ENCODE assay signal across 22 cellular contexts in the genomic region with DNA sequence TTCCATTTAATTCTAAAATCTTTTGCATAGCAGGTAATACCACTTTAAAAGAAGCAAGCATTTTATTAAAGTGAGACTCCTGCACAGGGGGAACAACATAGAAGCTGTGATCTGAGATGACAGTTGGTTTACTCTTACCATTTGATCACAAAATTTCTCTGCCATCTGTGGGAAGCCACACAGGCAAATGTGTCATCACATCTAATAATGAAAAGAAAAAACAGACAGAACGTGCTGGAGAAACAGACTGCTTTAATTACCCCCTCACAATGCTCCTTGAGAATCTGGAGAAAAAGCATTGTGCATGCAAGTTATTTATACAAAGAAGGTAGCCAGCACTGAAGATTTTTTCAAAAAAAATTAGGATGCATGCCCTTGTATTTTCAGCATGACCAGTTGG.
"Had no signal": no experiment of that assay in that cellular context is flagged by ENCODE, and none has a peak within 500 bp of the region (broad histone marks: within the 10 kb centered on the region; RNA-seq: fewer than 3 reads in every experiment).

No MANE protein-coding gene starts in this region.

- DNase-seq: colonic mucosa; cortex of kidney; effector CD8-positive, alpha-beta T cell; effector memory CD8-positive, alpha-beta T cell; endodermal cell; erythroblast; foreskin keratinocyte; glutamatergic neuron; head of caudate nucleus; heart right ventricle; hippocampal formation; left cardiac atrium; left lung; left ventricle myocardium superior; lower lobe of right lung; mesenchymal stem cell; mucosa of descending colon; naive B cell; naive thymus-derived CD8-positive, alpha-beta T cell had no signal

- H3K36me3 ChIP-seq: colonic mucosa, gastroesophageal sphincter, heart right ventricle, left lung, lower lobe of right lung had no signal

- H3K4me3 ChIP-seq: colonic mucosa, gastroesophageal sphincter, heart right ventricle, left lung, lower lobe of right lung, mucosa of descending colon had no signal

- H3K4me1 ChIP-seq: colonic mucosa, foreskin keratinocyte, gastroesophageal sphincter, heart right ventricle, left lung, lower lobe of right lung had no signal

- ATAC-seq: effector memory CD8-positive, alpha-beta T cell; esophagus mucosa; foreskin keratinocyte; gastroesophageal sphincter; heart right ventricle; left cardiac atrium; left lung; left ventricle myocardium superior; lower lobe of right lung; mucosa of descending colon; naive thymus-derived CD8-positive, alpha-beta T cell had no signal

- H3K27me3 ChIP-seq: colonic mucosa, foreskin keratinocyte, gastroesophageal sphincter, left lung had no signal

- H3K27ac ChIP-seq: colonic mucosa, epithelial cell of prostate, foreskin keratinocyte, gastroesophageal sphincter, heart right ventricle, left lung, lower lobe of right lung had no signal

- H3K9me3 ChIP-seq: colonic mucosa, lower lobe of right lung had no signal
